20 cellular contexts compared by ENCODE assay signal in the genomic region with DNA sequence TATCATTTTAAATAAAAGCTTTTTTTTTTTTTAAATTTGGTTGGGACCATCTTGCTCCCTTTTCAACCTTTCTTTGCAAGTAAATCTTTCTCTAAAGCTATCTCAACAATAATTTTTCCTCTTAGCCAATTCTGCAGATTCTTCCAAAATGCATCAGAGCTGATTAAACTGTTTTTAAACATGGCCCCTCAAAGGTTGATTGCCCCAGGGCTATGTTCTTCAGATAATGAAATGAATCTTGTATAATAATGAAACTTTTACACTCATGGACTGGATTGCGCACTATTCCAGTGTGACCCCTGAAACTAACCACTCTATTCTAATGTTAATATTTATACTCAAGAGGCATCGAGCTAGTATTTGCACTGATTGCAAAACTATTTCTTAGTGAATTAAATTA.
"Had no signal": no experiment of that assay in that cellular context is flagged by ENCODE, and none has a peak within 500 bp of the region (broad histone marks: within the 10 kb centered on the region; RNA-seq: fewer than 3 reads in every experiment).

No MANE protein-coding gene starts in this region.

- DNase-seq: dermis blood vessel endothelial cell; dorsolateral prefrontal cortex; effector CD4-positive, alpha-beta T cell; effector memory CD4-positive, alpha-beta T cell; foreskin fibroblast; foreskin melanocyte; gastrocnemius medialis; glutamatergic neuron; head of caudate nucleus; heart right ventricle; hippocampal formation; left cardiac atrium; left lung; left ventricle myocardium superior; lower lobe of right lung; mesenchymal stem cell; mucosa of descending colon; naive B cell had no signal

- H3K4me3 ChIP-seq: coronary artery, dorsolateral prefrontal cortex, esophagus muscularis mucosa, gastrocnemius medialis, heart right ventricle, left lung, lower lobe of right lung, mucosa of descending colon had no signal

- H3K36me3 ChIP-seq: esophagus muscularis mucosa, gastrocnemius medialis, heart right ventricle, left lung, lower lobe of right lung had no signal

- H3K4me1 ChIP-seq: gastrocnemius medialis, heart right ventricle, left lung, lower lobe of right lung had no signal

- H3K9me3 ChIP-seq: esophagus muscularis mucosa, gastrocnemius medialis, left lung, lower lobe of right lung, mucosa of descending colon had no signal

- H3K27me3 ChIP-seq: dorsolateral prefrontal cortex, esophagus muscularis mucosa, gastrocnemius medialis, heart right ventricle, left lung had no signal

- H3K27ac ChIP-seq: coronary artery, dorsolateral prefrontal cortex, esophagus muscularis mucosa, gastrocnemius medialis, heart right ventricle, left lung, lower lobe of right lung had no signal
